Comparison of ENCODE assay signal across 10 cellular contexts in the genomic region with DNA sequence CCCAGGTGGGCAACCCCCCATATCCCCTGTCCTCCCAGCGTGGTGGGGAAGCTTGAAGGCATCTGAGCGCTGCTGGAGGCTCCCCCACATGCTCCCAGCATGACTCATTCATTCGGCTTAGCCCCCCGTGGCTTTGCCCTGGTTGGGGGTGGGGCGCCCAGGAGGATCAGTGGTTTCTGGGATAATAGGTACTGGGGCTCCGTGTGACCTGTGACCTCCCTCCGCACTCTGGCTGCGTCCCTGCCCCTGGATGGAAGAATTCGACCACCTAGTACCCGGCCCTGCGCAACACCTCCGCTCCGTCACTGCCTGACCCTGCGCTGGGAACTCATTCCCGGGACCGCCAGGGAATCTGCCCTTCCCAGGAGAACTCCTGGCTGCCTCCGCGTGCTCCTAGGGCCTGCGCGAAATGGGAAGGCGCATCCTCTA. TPM values are rescaled to one million over a fixed set of nuclear protein-coding genes. Genes with fewer than 3 reads are reported as not detected.
A peak's percentile ranks its signal among the peaks of the same experiment; 100 is the strongest.
DNase-seq lines count a peak whose midpoint lies in the region; ATAC-seq and TF ChIP-seq lines count a peak whose summit lies in the region.
"Had no signal": no experiment of that assay in that cellular context is flagged by ENCODE, and none has a peak within 500 bp of the region (broad histone marks: within the 10 kb centered on the region; RNA-seq: fewer than 3 reads in every experiment).

No MANE protein-coding gene starts in this region.

- ATAC-seq in Right ventricle myocardium superior (ENCODE audit: poor library complexity) (peak; percentile 2), HG03108 (IDR thresholded peaks at IDR 0.05; ENCODE audit: unreplicated experiment) (no peak), GM21528 (IDR thresholded peaks at IDR 0.05; ENCODE audit: low FRiP score, unreplicated experiment) (no peak)
- no peak for ATAC-seq in activated naive CD8-positive, alpha-beta T cell treated with anti-CD3 and anti-CD28 coated beads, Interleukin-2, amount 50 U/mL, for 24 hours

- H3K4me3 Mint-ChIP-seq in activated naive CD8-positive, alpha-beta T cell treated with anti-CD3 and anti-CD28 coated beads, Interleukin-2, amount 50 U/mL, for 24 hours: no peak overlapping the region

- peaks cover 70% of the 10 kb centered on the region for H3K27me3 Mint-ChIP-seq in activated naive CD8-positive, alpha-beta T cell treated with anti-CD3 and anti-CD28 coated beads, Interleukin-2, amount 50 U/mL, for 24 hours

- peak overlapping the region; percentile 36 for H3K4me3 ChIP-seq in choroid plexus epithelial cell (ENCODE audit: low read depth, low read length)
- H3K4me3 ChIP-seq: PC-9 had no signal

- H3K9me3 Mint-ChIP-seq in activated naive CD8-positive, alpha-beta T cell treated with anti-CD3 and anti-CD28 coated beads, Interleukin-2, amount 50 U/mL, for 24 hours: no peaks in the 10 kb centered on the region

- no peaks in the 10 kb centered on the region for H3K4me1 Mint-ChIP-seq in activated naive CD8-positive, alpha-beta T cell treated with anti-CD3 and anti-CD28 coated beads, Interleukin-2, amount 50 U/mL, for 24 hours

- DNase-seq in Right ventricle myocardium superior (no peak), cardiac septum (ENCODE audit: low spot score) (no peak), choroid plexus epithelial cell (ENCODE audit: low read depth) (peak; percentile 22), islet precursor cell (peak; percentile 78), dermis blood vessel endothelial cell (no peak)
- DNase-seq in activated naive CD8-positive, alpha-beta T cell treated with anti-CD3 and anti-CD28 coated beads, Interleukin-2, amount 50 U/mL, for 24 hours: no peak
- DNase-seq: activated T-cell treated with anti-CD3 and anti-CD28 coated beads, Interleukin-2, amount 50 U/mL, for 1 hour had no signal

- TF ChIP-seq CTCF in choroid plexus epithelial cell (conservative IDR thresholded peaks at IDR 0.05; ENCODE audit: low read depth, low read length): no peak

- H3K27ac Mint-ChIP-seq in activated naive CD8-positive, alpha-beta T cell treated with anti-CD3 and anti-CD28 coated beads, Interleukin-2, amount 50 U/mL, for 24 hours: no peak overlapping the region

- intact Hi-C loops in Right ventricle myocardium superior (cut with DNase I): loop anchor here (10.0 kb wide), 2 partner anchors 91 to 1689 kb away; no protein-coding TSS in a partner anchor
- intact Hi-C loops in cardiac septum (cut with DNase I): loop anchor here (10.0 kb wide), 1 partner anchor 349 kb away; no protein-coding TSS in a partner anchor

- no peaks in the 10 kb centered on the region for H3K36me3 Mint-ChIP-seq in activated naive CD8-positive, alpha-beta T cell treated with anti-CD3 and anti-CD28 coated beads, Interleukin-2, amount 50 U/mL, for 24 hours (ENCODE audit: low read depth)

RNA-seq across cellular contexts. Expression of a gene that starts 0.9 kb away (rescaled TPM):
- 6.1 TPM for total RNA-seq in Right ventricle myocardium superior
- 0.08 TPM for total RNA-seq in cardiac septum
- under 0.01 and 0.17 TPM in 2 replicates for total RNA-seq in dermis blood vessel endothelial cell
- total RNA-seq: PC-9 had no signal

Comparison
In these comparisons a context has a peak if more than half of its experiments do, and no peak if none do; other contexts are left out.
1. DNase-seq: peak in choroid plexus epithelial cell (single experiment) and islet precursor cell (single experiment); none in Right ventricle myocardium superior (single experiment), cardiac septum (single experiment), activated naive CD8-positive, alpha-beta T cell treated with anti-CD3 and anti-CD28 coated beads, Interleukin-2, amount 50 U/mL, for 24 hours (single experiment) and dermis blood vessel endothelial cell (single experiment).